Comparison of ENCODE assay signal across 8 cellular contexts in genomic region chr2:234368861-234369261, GRCh38.
DNase-seq lines count a peak whose midpoint lies in the region; ATAC-seq and TF ChIP-seq lines count a peak whose summit lies in the region.

No MANE protein-coding gene starts in this region.

- ATAC-seq in HG02588 (IDR thresholded peaks at IDR 0.05; ENCODE audit: unreplicated experiment), result no peak

- peak overlapping the region; percentile 84 for H3K27ac Mint-ChIP-seq in activated CD4-positive, alpha-beta T cell treated with anti-CD3 and anti-CD28 coated beads, Interleukin-2, amount 10 ng/mL, durations not matched to agents 7 days and 5 days

- peak in 2 of 6 experiments; percentile 4 to 23 for TF ChIP-seq CTCF in esophagus squamous epithelium (IDR thresholded peaks at IDR 0.05)

- no peaks in the 10 kb centered on the region for H3K27me3 Mint-ChIP-seq in activated CD4-positive, alpha-beta T cell treated with anti-CD3 and anti-CD28 coated beads, Interleukin-2, amount 10 ng/mL, durations not matched to agents 7 days and 5 days

- intact Hi-C loops in esophagus squamous epithelium (cut with DNase I), result loop anchor here (5.0 kb wide), 1 partner anchor 112 kb away; no protein-coding TSS in a partner anchor

- peak in 1 of 4 donors; percentile 19 for TF ChIP-seq POLR2A in esophagus squamous epithelium (IDR thresholded peaks at IDR 0.05)

- H3K4me1 Mint-ChIP-seq in activated CD4-positive, alpha-beta T cell treated with anti-CD3 and anti-CD28 coated beads, Interleukin-2, amount 10 ng/mL, durations not matched to agents 7 days and 5 days, result peaks cover 78% of the 10 kb centered on the region

- peak overlapping the region; percentile 80 to 93 (median 83) for H3K27ac ChIP-seq in esophagus squamous epithelium

- peak; percentile 37 for DNase-seq in DMS53 (lab: John Stamatoyannopoulos, UW)
- DNase-seq in DMS53 treated with DMSO at 0.1 percent for 48 hours (lab: John Stamatoyannopoulos, UW; ENCODE audit: unreplicated experiment), result no peak
- peak; percentile 55 for DNase-seq in activated CD4-positive, alpha-beta T cell treated with anti-CD3 and anti-CD28 coated beads, Interleukin-2, amount 10 ng/mL, durations not matched to agents 7 days and 5 days
- DNase-seq in esophagus squamous epithelium (lab: John Stamatoyannopoulos, UW), result no peak
- peak; percentile 13 to 35 (median 16) for DNase-seq in stimulated activated CD4-positive, alpha-beta T cell treated with anti-CD3 and anti-CD28 coated beads, TNF-alpha, amount 100 ng/mL, for 4 hours (ENCODE audit: low read depth in 3 of 3)
- DNase-seq in COLO829 (ENCODE audit: low spot score), result no peak
- DNase-seq in NCI-H446 (lab: John Stamatoyannopoulos, UW), result no peak

- H3K36me3 Mint-ChIP-seq in activated CD4-positive, alpha-beta T cell treated with anti-CD3 and anti-CD28 coated beads, Interleukin-2, amount 10 ng/mL, durations not matched to agents 7 days and 5 days (ENCODE audit: low read depth), result peaks cover 14% of the 10 kb centered on the region

- no peak overlapping the region for H3K4me3 ChIP-seq in esophagus squamous epithelium

- peaks cover 1% of the 10 kb centered on the region for H3K9me3 Mint-ChIP-seq in activated CD4-positive, alpha-beta T cell treated with anti-CD3 and anti-CD28 coated beads, Interleukin-2, amount 10 ng/mL, durations not matched to agents 7 days and 5 days

- no peaks in the 10 kb centered on the region for H3K27me3 ChIP-seq in esophagus squamous epithelium

- no peak overlapping the region for H3K4me3 Mint-ChIP-seq in activated CD4-positive, alpha-beta T cell treated with anti-CD3 and anti-CD28 coated beads, Interleukin-2, amount 10 ng/mL, durations not matched to agents 7 days and 5 days

- CTCF ChIA-PET in activated CD4-positive, alpha-beta T cell treated with anti-CD3 and anti-CD28 coated beads, Interleukin-2, amount 10 ng/mL, durations not matched to agents 7 days and 5 days (lab: Charles Lee), result interaction anchor here (1.0 to 1.8 kb wide), 9 partner anchors 9 to 80 kb away, joined by 3 to 8 read pairs (median 5); no protein-coding TSS in a partner anchor

- H3K9me3 ChIP-seq in esophagus squamous epithelium, result no peaks in the 10 kb centered on the region

- no peaks in the 10 kb centered on the region for H3K36me3 ChIP-seq in esophagus squamous epithelium

- WGBS in esophagus squamous epithelium, 2 donors, result 0 to 14% methylated on average over 1 of the region's 1 CpG

- POLR2A ChIA-PET in activated CD4-positive, alpha-beta T cell treated with anti-CD3 and anti-CD28 coated beads, Interleukin-2, amount 10 ng/mL, durations not matched to agents 7 days and 5 days (lab: Charles Lee), result interaction anchor here (0.7 to 1.7 kb wide), 5 partner anchors 76 to 84 kb away, joined by 3 to 4 read pairs (median 4); no protein-coding TSS in a partner anchor

- peaks cover 22 to 91% (median 50%) of the 10 kb centered on the region in 3 donors for H3K4me1 ChIP-seq in esophagus squamous epithelium

Comparison
In these comparisons a context has a peak if more than half of its experiments do, and no peak if none do; other contexts are left out.
1. DNase-seq: peak in DMS53 (single experiment), activated CD4-positive, alpha-beta T cell treated with anti-CD3 and anti-CD28 coated beads, Interleukin-2, amount 10 ng/mL, durations not matched to agents 7 days and 5 days (single experiment) and stimulated activated CD4-positive, alpha-beta T cell treated with anti-CD3 and anti-CD28 coated beads, TNF-alpha, amount 100 ng/mL, for 4 hours (3 of 3); none in DMS53 treated with DMSO at 0.1 percent for 48 hours (single experiment), esophagus squamous epithelium (single experiment), COLO829 (single experiment) and NCI-H446 (0 of 2).